Comparison of ENCODE assay signal across 1 cellular context in genomic region chr7:115805458-115805857, GRCh38.
TF ChIP-seq lines count a peak whose summit lies in the region.

No MANE protein-coding gene starts in this region.

TF ChIP-seq in WTC11, 78 proteins besides CTCF, POLR2A, EP300 and RAD21 (continued from another document):
- TF ChIP-seq, protein P1, sequence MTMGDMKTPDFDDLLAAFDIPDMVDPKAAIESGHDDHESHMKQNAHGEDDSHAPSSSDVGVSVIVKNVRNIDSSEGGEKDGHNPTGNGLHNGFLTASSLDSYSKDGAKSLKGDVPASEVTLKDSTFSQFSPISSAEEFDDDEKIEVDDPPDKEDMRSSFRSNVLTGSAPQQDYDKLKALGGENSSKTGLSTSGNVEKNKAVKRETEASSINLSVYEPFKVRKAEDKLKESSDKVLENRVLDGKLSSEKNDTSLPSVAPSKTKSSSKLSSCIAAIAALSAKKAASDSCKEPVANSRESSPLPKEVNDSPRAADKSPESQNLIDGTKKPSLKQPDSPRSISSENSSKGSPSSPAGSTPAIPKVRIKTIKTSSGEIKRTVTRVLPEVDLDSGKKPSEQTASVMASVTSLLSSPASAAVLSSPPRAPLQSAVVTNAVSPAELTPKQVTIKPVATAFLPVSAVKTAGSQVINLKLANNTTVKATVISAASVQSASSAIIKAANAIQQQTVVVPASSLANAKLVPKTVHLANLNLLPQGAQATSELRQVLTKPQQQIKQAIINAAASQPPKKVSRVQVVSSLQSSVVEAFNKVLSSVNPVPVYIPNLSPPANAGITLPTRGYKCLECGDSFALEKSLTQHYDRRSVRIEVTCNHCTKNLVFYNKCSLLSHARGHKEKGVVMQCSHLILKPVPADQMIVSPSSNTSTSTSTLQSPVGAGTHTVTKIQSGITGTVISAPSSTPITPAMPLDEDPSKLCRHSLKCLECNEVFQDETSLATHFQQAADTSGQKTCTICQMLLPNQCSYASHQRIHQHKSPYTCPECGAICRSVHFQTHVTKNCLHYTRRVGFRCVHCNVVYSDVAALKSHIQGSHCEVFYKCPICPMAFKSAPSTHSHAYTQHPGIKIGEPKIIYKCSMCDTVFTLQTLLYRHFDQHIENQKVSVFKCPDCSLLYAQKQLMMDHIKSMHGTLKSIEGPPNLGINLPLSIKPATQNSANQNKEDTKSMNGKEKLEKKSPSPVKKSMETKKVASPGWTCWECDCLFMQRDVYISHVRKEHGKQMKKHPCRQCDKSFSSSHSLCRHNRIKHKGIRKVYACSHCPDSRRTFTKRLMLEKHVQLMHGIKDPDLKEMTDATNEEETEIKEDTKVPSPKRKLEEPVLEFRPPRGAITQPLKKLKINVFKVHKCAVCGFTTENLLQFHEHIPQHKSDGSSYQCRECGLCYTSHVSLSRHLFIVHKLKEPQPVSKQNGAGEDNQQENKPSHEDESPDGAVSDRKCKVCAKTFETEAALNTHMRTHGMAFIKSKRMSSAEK (CRISPR knock-in tag; IDR thresholded peaks at IDR 0.05; ENCODE audit: borderline replicate concordance), result no peak
TF ChIP-seq in WTC11: peak in this region for 0.
